In the genomic region with DNA sequence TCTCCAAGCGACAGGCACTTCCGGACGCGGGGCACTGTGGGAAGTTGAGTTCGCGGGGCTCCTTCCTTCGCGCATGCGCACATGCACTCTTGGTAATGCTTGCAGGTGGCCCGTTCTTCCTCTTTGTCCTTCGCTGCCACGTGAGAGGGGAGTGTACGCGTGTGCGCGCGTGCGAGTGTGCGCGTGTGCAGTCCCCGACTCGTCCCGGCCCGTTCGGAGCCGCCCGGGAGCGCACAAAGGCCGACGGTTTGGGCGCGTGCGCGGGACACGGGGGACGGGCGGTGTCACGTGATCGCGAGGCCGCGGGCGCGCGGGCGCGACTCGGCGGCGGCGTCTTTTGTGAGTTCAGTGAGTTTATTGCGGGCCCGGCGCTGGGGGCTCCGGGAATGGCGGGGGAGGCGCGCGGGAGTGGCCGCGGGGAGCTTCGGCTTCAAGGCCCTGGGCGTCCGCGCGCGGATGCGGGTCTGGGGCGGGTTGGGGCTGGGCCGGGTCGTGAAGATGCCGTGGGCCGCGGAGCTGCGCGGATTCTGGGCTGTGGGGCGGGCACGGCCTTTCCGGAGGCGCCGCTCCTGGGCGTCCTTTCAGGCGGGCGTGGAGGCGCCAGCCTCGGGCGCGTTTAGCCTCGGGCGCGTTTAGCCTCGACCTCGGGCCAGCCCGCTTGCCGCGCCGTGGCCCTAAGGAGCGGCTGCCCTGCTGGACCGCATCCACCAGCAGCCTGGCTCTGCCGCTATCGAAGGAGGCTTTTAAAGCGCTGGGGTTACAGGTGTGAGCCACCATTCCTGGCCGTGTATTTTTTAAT, we compare ENCODE assay signal across 1 cellular context.
TF ChIP-seq lines count a peak whose summit lies in the region.

A gene (plus strand): TSS at position 303 of the 799 bp plus-strand sequence. CDS start 3,959 bp downstream, outside the sequence.

TF ChIP-seq in HEK293, 187 proteins besides CTCF, POLR2A, EP300 and RAD21 (continued from another document and continues in another):
- TF ChIP-seq, protein P1, sequence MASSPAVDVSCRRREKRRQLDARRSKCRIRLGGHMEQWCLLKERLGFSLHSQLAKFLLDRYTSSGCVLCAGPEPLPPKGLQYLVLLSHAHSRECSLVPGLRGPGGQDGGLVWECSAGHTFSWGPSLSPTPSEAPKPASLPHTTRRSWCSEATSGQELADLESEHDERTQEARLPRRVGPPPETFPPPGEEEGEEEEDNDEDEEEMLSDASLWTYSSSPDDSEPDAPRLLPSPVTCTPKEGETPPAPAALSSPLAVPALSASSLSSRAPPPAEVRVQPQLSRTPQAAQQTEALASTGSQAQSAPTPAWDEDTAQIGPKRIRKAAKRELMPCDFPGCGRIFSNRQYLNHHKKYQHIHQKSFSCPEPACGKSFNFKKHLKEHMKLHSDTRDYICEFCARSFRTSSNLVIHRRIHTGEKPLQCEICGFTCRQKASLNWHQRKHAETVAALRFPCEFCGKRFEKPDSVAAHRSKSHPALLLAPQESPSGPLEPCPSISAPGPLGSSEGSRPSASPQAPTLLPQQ (tag by site-specific recombination; IDR thresholded peaks at IDR 0.05), result peak; percentile 84
- no peak for TF ChIP-seq SALL2 (tag by site-specific recombination; IDR thresholded peaks at IDR 0.05; ENCODE audit: borderline replicate concordance)
- no peak for TF ChIP-seq ZNF777 (tag by site-specific recombination; IDR thresholded peaks at IDR 0.05; ENCODE audit: borderline replicate concordance)
- TF ChIP-seq GLI4 (tag by site-specific recombination; IDR thresholded peaks at IDR 0.05), result 0 out of 2 replicates have a peak, but pooled peaks have one; percentile 57
- no peak for TF ChIP-seq ZNF843 (tag by site-specific recombination; IDR thresholded peaks at IDR 0.05)
- no peak for TF ChIP-seq KLF1 (tag by site-specific recombination; IDR thresholded peaks at IDR 0.05)
- TF ChIP-seq ZNF776 (tag by site-specific recombination; IDR thresholded peaks at IDR 0.05; ENCODE audit: borderline replicate concordance), result no peak
- TF ChIP-seq ZNF169 (tag by site-specific recombination; IDR thresholded peaks at IDR 0.05), result no peak
- TF ChIP-seq ZNF132 (tag by site-specific recombination; IDR thresholded peaks at IDR 0.05; ENCODE audit: borderline replicate concordance), result no peak
- TF ChIP-seq, protein P2, sequence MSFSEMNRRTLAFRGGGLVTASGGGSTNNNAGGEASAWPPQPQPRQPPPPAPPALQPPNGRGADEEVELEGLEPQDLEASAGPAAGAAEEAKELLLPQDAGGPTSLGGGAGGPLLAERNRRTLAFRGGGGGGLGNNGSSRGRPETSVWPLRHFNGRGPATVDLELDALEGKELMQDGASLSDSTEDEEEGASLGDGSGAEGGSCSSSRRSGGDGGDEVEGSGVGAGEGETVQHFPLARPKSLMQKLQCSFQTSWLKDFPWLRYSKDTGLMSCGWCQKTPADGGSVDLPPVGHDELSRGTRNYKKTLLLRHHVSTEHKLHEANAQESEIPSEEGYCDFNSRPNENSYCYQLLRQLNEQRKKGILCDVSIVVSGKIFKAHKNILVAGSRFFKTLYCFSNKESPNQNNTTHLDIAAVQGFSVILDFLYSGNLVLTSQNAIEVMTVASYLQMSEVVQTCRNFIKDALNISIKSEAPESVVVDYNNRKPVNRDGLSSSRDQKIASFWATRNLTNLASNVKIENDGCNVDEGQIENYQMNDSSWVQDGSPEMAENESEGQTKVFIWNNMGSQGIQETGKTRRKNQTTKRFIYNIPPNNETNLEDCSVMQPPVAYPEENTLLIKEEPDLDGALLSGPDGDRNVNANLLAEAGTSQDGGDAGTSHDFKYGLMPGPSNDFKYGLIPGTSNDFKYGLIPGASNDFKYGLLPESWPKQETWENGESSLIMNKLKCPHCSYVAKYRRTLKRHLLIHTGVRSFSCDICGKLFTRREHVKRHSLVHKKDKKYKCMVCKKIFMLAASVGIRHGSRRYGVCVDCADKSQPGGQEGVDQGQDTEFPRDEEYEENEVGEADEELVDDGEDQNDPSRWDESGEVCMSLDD (tag by site-specific recombination; IDR thresholded peaks at IDR 0.05), result no peak
- peak; percentile 98 for TF ChIP-seq ZBTB8A (tag by site-specific recombination; IDR thresholded peaks at IDR 0.05)
- peak; percentile 85 for TF ChIP-seq ZNF76 (tag by site-specific recombination; IDR thresholded peaks at IDR 0.05; ENCODE audit: borderline replicate concordance, low read depth)
- TF ChIP-seq, protein P3, sequence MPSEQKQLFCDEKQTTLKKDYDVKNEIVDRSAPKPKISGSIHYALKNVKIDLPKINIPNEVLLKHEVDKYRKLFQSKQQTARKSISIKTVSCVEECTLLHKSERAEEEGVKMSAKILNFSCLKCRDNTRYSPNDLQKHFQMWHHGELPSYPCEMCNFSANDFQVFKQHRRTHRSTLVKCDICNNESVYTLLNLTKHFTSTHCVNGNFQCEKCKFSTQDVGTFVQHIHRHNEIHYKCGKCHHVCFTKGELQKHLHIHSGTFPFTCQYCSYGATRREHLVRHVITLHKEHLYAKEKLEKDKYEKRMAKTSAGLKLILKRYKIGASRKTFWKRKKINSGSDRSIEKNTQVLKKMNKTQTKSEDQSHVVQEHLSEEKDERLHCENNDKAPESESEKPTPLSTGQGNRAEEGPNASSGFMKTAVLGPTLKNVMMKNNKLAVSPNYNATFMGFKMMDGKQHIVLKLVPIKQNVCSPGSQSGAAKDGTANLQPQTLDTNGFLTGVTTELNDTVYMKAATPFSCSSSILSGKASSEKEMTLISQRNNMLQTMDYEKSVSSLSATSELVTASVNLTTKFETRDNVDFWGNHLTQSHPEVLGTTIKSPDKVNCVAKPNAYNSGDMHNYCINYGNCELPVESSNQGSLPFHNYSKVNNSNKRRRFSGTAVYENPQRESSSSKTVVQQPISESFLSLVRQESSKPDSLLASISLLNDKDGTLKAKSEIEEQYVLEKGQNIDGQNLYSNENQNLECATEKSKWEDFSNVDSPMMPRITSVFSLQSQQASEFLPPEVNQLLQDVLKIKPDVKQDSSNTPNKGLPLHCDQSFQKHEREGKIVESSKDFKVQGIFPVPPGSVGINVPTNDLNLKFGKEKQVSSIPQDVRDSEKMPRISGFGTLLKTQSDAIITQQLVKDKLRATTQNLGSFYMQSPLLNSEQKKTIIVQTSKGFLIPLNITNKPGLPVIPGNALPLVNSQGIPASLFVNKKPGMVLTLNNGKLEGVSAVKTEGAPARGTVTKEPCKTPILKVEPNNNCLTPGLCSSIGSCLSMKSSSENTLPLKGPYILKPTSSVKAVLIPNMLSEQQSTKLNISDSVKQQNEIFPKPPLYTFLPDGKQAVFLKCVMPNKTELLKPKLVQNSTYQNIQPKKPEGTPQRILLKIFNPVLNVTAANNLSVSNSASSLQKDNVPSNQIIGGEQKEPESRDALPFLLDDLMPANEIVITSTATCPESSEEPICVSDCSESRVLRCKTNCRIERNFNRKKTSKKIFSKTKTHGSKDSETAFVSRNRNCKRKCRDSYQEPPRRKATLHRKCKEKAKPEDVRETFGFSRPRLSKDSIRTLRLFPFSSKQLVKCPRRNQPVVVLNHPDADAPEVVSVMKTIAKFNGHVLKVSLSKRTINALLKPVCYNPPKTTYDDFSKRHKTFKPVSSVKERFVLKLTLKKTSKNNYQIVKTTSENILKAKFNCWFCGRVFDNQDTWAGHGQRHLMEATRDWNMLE (tag by site-specific recombination; conservative IDR thresholded peaks at IDR 0.05; ENCODE audit: low read depth), result no peak; the same call in 1 of the 2 replicates
- no peak for TF ChIP-seq ZNF366 (tag by site-specific recombination; conservative IDR thresholded peaks at IDR 0.05)
- TF ChIP-seq ZBTB1 (tag by site-specific recombination; IDR thresholded peaks at IDR 0.05), result no peak
- TF ChIP-seq, protein P4, sequence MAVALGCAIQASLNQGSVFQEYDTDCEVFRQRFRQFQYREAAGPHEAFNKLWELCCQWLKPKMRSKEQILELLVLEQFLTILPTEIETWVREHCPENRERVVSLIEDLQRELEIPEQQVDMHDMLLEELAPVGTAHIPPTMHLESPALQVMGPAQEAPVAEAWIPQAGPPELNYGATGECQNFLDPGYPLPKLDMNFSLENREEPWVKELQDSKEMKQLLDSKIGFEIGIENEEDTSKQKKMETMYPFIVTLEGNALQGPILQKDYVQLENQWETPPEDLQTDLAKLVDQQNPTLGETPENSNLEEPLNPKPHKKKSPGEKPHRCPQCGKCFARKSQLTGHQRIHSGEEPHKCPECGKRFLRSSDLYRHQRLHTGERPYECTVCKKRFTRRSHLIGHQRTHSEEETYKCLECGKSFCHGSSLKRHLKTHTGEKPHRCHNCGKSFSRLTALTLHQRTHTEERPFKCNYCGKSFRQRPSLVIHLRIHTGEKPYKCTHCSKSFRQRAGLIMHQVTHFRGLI (tag by site-specific recombination; IDR thresholded peaks at IDR 0.05), result peak; percentile 75
- TF ChIP-seq, protein P5, sequence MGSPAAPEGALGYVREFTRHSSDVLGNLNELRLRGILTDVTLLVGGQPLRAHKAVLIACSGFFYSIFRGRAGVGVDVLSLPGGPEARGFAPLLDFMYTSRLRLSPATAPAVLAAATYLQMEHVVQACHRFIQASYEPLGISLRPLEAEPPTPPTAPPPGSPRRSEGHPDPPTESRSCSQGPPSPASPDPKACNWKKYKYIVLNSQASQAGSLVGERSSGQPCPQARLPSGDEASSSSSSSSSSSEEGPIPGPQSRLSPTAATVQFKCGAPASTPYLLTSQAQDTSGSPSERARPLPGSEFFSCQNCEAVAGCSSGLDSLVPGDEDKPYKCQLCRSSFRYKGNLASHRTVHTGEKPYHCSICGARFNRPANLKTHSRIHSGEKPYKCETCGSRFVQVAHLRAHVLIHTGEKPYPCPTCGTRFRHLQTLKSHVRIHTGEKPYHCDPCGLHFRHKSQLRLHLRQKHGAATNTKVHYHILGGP (tag by site-specific recombination; IDR thresholded peaks at IDR 0.05), result no peak
- TF ChIP-seq ZNF626 (tag by site-specific recombination; IDR thresholded peaks at IDR 0.05), result 0 out of 2 replicates have a peak, but pooled peaks have one; percentile 25
- TF ChIP-seq, protein P6, sequence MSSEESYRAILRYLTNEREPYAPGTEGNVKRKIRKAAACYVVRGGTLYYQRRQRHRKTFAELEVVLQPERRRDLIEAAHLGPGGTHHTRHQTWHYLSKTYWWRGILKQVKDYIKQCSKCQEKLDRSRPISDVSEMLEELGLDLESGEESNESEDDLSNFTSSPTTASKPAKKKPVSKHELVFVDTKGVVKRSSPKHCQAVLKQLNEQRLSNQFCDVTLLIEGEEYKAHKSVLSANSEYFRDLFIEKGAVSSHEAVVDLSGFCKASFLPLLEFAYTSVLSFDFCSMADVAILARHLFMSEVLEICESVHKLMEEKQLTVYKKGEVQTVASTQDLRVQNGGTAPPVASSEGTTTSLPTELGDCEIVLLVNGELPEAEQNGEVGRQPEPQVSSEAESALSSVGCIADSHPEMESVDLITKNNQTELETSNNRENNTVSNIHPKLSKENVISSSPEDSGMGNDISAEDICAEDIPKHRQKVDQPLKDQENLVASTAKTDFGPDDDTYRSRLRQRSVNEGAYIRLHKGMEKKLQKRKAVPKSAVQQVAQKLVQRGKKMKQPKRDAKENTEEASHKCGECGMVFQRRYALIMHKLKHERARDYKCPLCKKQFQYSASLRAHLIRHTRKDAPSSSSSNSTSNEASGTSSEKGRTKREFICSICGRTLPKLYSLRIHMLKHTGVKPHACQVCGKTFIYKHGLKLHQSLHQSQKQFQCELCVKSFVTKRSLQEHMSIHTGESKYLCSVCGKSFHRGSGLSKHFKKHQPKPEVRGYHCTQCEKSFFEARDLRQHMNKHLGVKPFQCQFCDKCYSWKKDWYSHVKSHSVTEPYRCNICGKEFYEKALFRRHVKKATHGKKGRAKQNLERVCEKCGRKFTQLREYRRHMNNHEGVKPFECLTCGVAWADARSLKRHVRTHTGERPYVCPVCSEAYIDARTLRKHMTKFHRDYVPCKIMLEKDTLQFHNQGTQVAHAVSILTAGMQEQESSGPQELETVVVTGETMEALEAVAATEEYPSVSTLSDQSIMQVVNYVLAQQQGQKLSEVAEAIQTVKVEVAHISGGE (tag by site-specific recombination; conservative IDR thresholded peaks at IDR 0.05; ENCODE audit: low read depth), result peak; percentile 79
- TF ChIP-seq ZSCAN23 (tag by site-specific recombination; IDR thresholded peaks at IDR 0.05), result no peak
- TF ChIP-seq, protein P7, sequence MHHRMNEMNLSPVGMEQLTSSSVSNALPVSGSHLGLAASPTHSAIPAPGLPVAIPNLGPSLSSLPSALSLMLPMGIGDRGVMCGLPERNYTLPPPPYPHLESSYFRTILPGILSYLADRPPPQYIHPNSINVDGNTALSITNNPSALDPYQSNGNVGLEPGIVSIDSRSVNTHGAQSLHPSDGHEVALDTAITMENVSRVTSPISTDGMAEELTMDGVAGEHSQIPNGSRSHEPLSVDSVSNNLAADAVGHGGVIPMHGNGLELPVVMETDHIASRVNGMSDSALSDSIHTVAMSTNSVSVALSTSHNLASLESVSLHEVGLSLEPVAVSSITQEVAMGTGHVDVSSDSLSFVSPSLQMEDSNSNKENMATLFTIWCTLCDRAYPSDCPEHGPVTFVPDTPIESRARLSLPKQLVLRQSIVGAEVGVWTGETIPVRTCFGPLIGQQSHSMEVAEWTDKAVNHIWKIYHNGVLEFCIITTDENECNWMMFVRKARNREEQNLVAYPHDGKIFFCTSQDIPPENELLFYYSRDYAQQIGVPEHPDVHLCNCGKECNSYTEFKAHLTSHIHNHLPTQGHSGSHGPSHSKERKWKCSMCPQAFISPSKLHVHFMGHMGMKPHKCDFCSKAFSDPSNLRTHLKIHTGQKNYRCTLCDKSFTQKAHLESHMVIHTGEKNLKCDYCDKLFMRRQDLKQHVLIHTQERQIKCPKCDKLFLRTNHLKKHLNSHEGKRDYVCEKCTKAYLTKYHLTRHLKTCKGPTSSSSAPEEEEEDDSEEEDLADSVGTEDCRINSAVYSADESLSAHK (tag by site-specific recombination; IDR thresholded peaks at IDR 0.05), result no peak
- TF ChIP-seq, protein P8, sequence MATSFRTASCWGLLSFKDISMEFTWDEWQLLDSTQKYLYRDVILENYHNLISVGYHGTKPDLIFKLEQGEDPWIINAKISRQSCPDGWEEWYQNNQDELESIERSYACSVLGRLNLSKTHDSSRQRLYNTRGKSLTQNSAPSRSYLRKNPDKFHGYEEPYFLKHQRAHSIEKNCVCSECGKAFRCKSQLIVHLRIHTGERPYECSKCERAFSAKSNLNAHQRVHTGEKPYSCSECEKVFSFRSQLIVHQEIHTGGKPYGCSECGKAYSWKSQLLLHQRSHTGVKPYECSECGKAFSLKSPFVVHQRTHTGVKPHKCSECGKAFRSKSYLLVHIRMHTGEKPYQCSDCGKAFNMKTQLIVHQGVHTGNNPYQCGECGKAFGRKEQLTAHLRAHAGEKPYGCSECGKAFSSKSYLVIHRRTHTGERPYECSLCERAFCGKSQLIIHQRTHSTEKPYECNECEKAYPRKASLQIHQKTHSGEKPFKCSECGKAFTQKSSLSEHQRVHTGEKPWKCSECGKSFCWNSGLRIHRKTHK (tag by site-specific recombination; IDR thresholded peaks at IDR 0.05), result no peak
- TF ChIP-seq MYNN (tag by site-specific recombination; IDR thresholded peaks at IDR 0.05; ENCODE audit: borderline replicate concordance), result no peak
- 0 out of 2 replicates have a peak, but pooled peaks have one; percentile 35 for TF ChIP-seq ZFP69B (tag by site-specific recombination; IDR thresholded peaks at IDR 0.05)
- 0 out of 2 replicates have a peak, but pooled peaks have one; percentile 38 for TF ChIP-seq ZNF549 (tag by site-specific recombination; IDR thresholded peaks at IDR 0.05)
- TF ChIP-seq ZNF114 (tag by site-specific recombination; IDR thresholded peaks at IDR 0.05), result no peak
- TF ChIP-seq YY2 (tag by site-specific recombination; IDR thresholded peaks at IDR 0.05), result peak; percentile 47; the same call in 1 of the 2 replicates
- TF ChIP-seq ZBTB20 (tag by site-specific recombination; IDR thresholded peaks at IDR 0.05), result peak; percentile 65
- no peak for TF ChIP-seq ZNF473 (tag by site-specific recombination; IDR thresholded peaks at IDR 0.05)
- TF ChIP-seq ZNF48 (tag by site-specific recombination; IDR thresholded peaks at IDR 0.05), result no peak
- TF ChIP-seq ZNF157 (tag by site-specific recombination; IDR thresholded peaks at IDR 0.05), result no peak
- peak; percentile 31; the same call in 1 of the 2 replicates for TF ChIP-seq GLIS1 (tag by site-specific recombination; IDR thresholded peaks at IDR 0.05)
- no peak for TF ChIP-seq SETDB1 (IDR thresholded peaks at IDR 0.05; ENCODE audit: insufficient read length, low read length)
- TF ChIP-seq ZNF629 (tag by site-specific recombination; IDR thresholded peaks at IDR 0.05), result 0 out of 2 replicates have a peak, but pooled peaks have one; percentile 23
